In the genomic region with DNA sequence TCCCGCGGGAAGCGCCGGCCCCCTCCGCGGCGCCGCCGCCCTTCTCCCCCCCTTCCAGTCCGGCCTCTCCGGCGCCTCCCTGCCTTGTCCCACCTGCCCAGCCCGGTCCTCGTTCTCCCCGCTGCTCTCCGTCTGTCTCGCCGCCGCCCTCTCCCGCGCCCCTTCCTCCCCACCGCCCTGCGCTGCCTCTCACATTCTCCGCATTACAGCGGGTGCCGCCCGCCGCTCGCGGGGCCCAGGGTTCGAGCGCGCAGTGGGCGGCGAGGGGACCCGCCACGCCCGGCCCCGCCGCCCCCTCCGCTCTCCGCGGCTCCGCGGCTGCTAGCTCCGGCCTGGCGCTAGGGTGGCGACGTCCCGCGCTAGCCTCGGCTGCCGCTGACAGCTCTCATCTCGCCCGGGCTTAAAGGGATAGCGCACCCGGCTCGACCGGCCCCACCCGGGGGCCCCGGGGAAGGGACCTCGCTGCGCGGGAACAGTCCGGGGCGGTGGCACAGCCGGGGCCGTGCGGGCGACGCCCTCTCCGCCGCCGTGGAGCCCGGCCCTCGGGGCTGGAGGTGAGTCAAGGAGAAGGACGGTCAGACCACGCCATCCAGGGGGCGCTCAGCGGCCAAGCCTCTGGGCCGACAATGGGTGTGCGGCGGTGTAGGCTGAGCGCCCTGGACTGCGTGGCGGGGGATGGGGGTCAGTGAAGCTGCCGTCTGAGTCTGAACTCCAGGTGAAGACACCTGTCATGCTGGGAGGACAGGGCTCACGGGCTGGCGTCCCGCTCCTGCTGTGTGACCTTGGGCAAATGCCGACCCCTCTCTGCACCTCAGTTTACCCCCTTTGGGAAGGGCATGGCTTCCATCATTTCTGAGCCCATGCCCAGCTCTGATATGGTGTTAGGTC, we compare ENCODE assay signal across 8 cellular contexts.
DNase-seq lines count a peak whose midpoint lies in the region; ATAC-seq, FAIRE-seq and TF ChIP-seq lines count a peak whose summit lies in the region.

No MANE protein-coding gene starts in this region.

- H3K9me2 ChIP-seq in Karpas-422 (replicated peaks; ENCODE audit: insufficient read depth, low read length) = no peaks in the 10 kb centered on the region

- no peaks in the 10 kb centered on the region for H3K36me3 ChIP-seq in BE2C
- no peaks in the 10 kb centered on the region for H3K36me3 ChIP-seq in Karpas-422 (ENCODE audit: insufficient read depth, low read length)

- TF ChIP-seq CTCF in BE2C (IDR thresholded peaks at IDR 0.05; ENCODE audit: low read depth, low read length) = peak; percentile 53

- H3K4me1 ChIP-seq in BE2C (peaks cover 12% of the 10 kb centered on the region), Karpas-422 (ENCODE audit: low read length) (no peaks in the 10 kb centered on the region)

- ATAC-seq in left colon (peak; percentile 76), GM21723 (IDR thresholded peaks at IDR 0.05; ENCODE audit: unreplicated experiment) (no peak)

- FAIRE-seq in GM12892 (lab: Jason Lieb, UNC) = no peak

- H3K4me3 ChIP-seq in BE2C (ENCODE audit: low read depth, low read length) = peak overlapping the region; percentile 46
- no peak overlapping the region for H3K4me3 ChIP-seq in Karpas-422 (ENCODE audit: low read length)

- H3K27ac ChIP-seq in angular gyrus (ENCODE audit: low read depth, low read length) (peak overlapping the region; percentile 22), Karpas-422 (ENCODE audit: low read length) (no peak overlapping the region)

- DNase-seq in BE2C = peak; percentile 81
- peak; percentile 18 for DNase-seq in HK-2 (ENCODE audit: unreplicated experiment)
- peak in 1 of 2 donors; percentile 50 for DNase-seq in left colon
- DNase-seq in Karpas-422 = no peak
- no peak for DNase-seq in GM12892 (ENCODE audit: insufficient read length)
- DNase-seq in NCI-H2029 treated with DMSO at 0.1 percent for 48 hours (lab: John Stamatoyannopoulos, UW) = no peak

- H2AFZ ChIP-seq in Karpas-422 (ENCODE audit: low read length) = no peak overlapping the region

- H4K20me1 ChIP-seq in Karpas-422 (ENCODE audit: insufficient read depth, low read depth, low read length) = peaks cover 4% of the 10 kb centered on the region; the same call in 1 of the 2 replicates

- intact Hi-C loops in left colon (cut with DNase I, micrococcal nuclease) = loop anchor here in 1 of 2 donors (5.0 kb wide), 1 partner anchor 183 kb away; no protein-coding TSS in a partner anchor

- no peaks in the 10 kb centered on the region for H3K9me3 ChIP-seq in BE2C
- H3K9me3 ChIP-seq in Karpas-422 (ENCODE audit: low read length) = no peaks in the 10 kb centered on the region

- H3K9ac ChIP-seq in Karpas-422 (ENCODE audit: low read length) = no peak overlapping the region

- H3K79me2 ChIP-seq in Karpas-422 (ENCODE audit: low read length) = no peaks in the 10 kb centered on the region

- no peak overlapping the region for H3K4me2 ChIP-seq in Karpas-422 (ENCODE audit: low read depth, low read length, poor library complexity, severe bottlenecking)

- H3K27me3 ChIP-seq in BE2C = peaks cover 35% of the 10 kb centered on the region
- no peaks in the 10 kb centered on the region for H3K27me3 ChIP-seq in Karpas-422 (ENCODE audit: low read length)

- no peak for TF ChIP-seq POLR2A in GM12892 (IDR thresholded peaks at IDR 0.05; ENCODE audit: low read depth, low read length)

Comparison
In these comparisons a context has a peak if more than half of its experiments do, and no peak if none do; other contexts are left out.
1. DNase-seq: peak in BE2C (single experiment) and HK-2 (single experiment); none in Karpas-422 (single experiment), GM12892 (single experiment) and NCI-H2029 treated with DMSO at 0.1 percent for 48 hours (single experiment).